ENCODE assay signal across 8 cellular contexts in genomic region chr6:127302728-127303675, GRCh38.
A peak's percentile ranks its signal among the peaks of the same experiment; 100 is the strongest.
DNase-seq lines count a peak whose midpoint lies in the region; ATAC-seq and TF ChIP-seq lines count a peak whose summit lies in the region.

No MANE protein-coding gene starts in this region.

- peak; percentile 57 for TF ChIP-seq CTCF in astrocyte of the cerebellum (IDR thresholded peaks at IDR 0.05; ENCODE audit: low read depth, low read length, missing control alignments)

- DNase-seq in DMS153 (lab: John Stamatoyannopoulos, UW) (peak; percentile 8), RKO (ENCODE audit: low spot score) (peak; percentile 56), astrocyte of the cerebellum (ENCODE audit: low read depth) (peak; percentile 23), iPS-NIHi7 (ENCODE audit: extremely low spot score) (peak; percentile 22), NK-92 (lab: John Stamatoyannopoulos, UW; ENCODE audit: unreplicated experiment) (no peak)
- peak; percentile 10 to 22 for DNase-seq in stimulated activated CD4-positive, alpha-beta T cell treated with anti-CD3 and anti-CD28 coated beads, Interleukin-4, amount 100 ng/mL, for 4 hours

- H3K4me3 ChIP-seq in astrocyte of the cerebellum (ENCODE audit: low read depth, low read length), result no peak overlapping the region

- peak; percentile 72 for ATAC-seq in GM19395 (IDR thresholded peaks at IDR 0.05; ENCODE audit: unreplicated experiment)
- ATAC-seq in HG03520 (IDR thresholded peaks at IDR 0.05; ENCODE audit: unreplicated experiment), result peak; percentile 83

- in situ Hi-C loops in astrocyte of the cerebellum (cut with HindIII; ENCODE audit: low sequenced_read_pairs), result no loop called here
